In the genomic region with DNA sequence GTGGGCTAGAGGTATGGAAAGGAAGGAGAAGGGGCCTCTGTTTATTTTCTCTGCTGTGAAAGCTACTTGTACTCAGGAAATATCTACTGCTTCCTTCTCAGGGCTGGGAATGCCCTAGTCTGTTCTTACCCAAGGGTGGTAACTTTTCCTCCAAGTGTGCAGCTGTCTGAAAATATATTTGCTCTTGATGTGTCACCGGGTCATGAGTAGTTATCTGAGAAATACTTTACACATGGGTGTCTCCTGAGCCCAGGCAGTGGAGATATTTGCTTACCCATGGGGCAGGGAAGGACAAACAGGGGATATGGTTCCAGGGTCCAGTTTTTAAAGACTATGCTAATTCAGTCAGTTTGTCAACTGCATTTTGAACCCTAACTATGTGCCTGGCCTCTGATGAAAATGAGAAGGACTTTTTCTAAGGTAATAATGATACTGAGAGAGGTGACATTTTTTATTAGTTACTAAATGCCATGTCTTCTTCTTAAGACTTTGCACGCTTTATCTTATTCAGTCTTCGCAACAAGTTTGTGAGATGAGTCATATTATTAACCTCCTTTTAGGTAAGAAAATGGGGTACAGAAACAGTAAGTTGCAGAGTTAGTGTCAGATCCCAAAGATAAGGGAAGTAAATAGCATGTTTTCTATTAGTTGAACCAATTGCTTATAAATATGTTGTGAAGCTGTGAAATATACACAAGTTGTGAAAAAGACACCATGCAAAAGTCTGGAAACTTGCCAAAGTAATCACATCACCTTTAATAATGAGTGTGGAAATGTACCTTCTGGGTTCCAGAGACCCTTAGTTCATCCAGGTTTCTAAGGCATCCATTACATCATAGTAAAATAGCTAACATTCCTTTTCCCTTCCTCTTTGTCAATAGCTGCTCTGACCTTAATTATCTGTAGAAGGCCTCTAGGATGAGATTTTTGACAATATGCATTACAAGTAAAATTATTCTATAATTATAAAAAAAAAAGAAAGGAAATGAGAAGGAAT, we compare ENCODE assay signal across 12 cellular contexts. TPM values are rescaled to one million over a fixed set of nuclear protein-coding genes. Genes with fewer than 3 reads are reported as not detected.
DNase-seq lines count a peak whose midpoint lies in the region; ATAC-seq, FAIRE-seq and TF ChIP-seq lines count a peak whose summit lies in the region.
"Had no signal": no experiment of that assay in that cellular context is flagged by ENCODE, and none has a peak within 500 bp of the region (broad histone marks: within the 10 kb centered on the region; RNA-seq: fewer than 3 reads in every experiment).

No MANE protein-coding gene starts in this region.

- H3K9me3 Mint-ChIP-seq in Caco-2 (ENCODE audit: unreplicated experiment) (no peaks in the 10 kb centered on the region), astrocyte (ENCODE audit: unreplicated experiment) (peaks cover 2% of the 10 kb centered on the region)

- H3K27ac ChIP-seq in astrocyte (ENCODE audit: low read depth, low read length) (no peak overlapping the region), prostate gland (no peak overlapping the region)
- H3K27ac ChIP-seq: SK-N-MC had no signal

- FAIRE-seq in astrocyte (lab: Jason Lieb, UNC) = peak; percentile 34

- peaks cover 69% of the 10 kb centered on the region for H3K4me1 ChIP-seq in Caco-2
- H3K4me1 ChIP-seq in astrocyte (ENCODE audit: insufficient read depth, low read length) = no peaks in the 10 kb centered on the region
- peaks cover 26% of the 10 kb centered on the region for H3K4me1 ChIP-seq in mucosa of descending colon (ENCODE audit: low read depth)
- H3K4me1 ChIP-seq in prostate gland (replicated peaks) = no peaks in the 10 kb centered on the region

- H3K36me3 Mint-ChIP-seq in Caco-2 (ENCODE audit: insufficient read depth, unreplicated experiment) = peaks cover 41% of the 10 kb centered on the region
- H3K36me3 Mint-ChIP-seq in astrocyte (ENCODE audit: low read depth, unreplicated experiment) = peaks cover 2% of the 10 kb centered on the region

- H3K4me2 ChIP-seq in astrocyte (ENCODE audit: low read length) = no peak overlapping the region

- BruUV-seq in Caco-2 (replicated peaks; lab: Mats Ljungman, UMichigan) = TSS peak; percentile 30

- WGBS in prostate gland = 78% methylated on average over 3 of the region's 3 CpGs

- H3K4me3 ChIP-seq in Caco-2 (ENCODE audit: low read depth, low read length) (no peak overlapping the region), astrocyte (ENCODE audit: insufficient read depth, low read depth, low read length) (no peak overlapping the region), mucosa of descending colon (no peak overlapping the region), prostate gland (no peak overlapping the region)
- H3K4me3 ChIP-seq: SK-N-MC had no signal

- no peak for TF ChIP-seq CTCF in Caco-2 (IDR thresholded peaks at IDR 0.05; ENCODE audit: insufficient read depth in 1 of 2, low read depth in 1 of 2, low read length in 1 of 2, severe bottlenecking in 1 of 2, unreplicated experiment in 1 of 2)
- TF ChIP-seq CTCF in astrocyte (IDR thresholded peaks at IDR 0.05; ENCODE audit: insufficient read depth, low read depth, low read length) = no peak
- no peak for TF ChIP-seq CTCF in mucosa of descending colon (IDR thresholded peaks at IDR 0.05)
- no peak for TF ChIP-seq CTCF in prostate gland (IDR thresholded peaks at IDR 0.05)
- no peak for TF ChIP-seq CTCF in omental fat pad (IDR thresholded peaks at IDR 0.05)

- H2AFZ ChIP-seq in astrocyte (ENCODE audit: low read depth, low read length) = no peak overlapping the region

- POLR2A ChIA-PET in Caco-2 (lab: Charles Lee) = interaction anchor here (0.8 to 1.0 kb wide), 3 partner anchors 8 to 140 kb away, joined by 3 to 6 read pairs (median 3); a partner anchor contains a TSS

- H3K27me3 Mint-ChIP-seq in Caco-2 (ENCODE audit: insufficient read depth, unreplicated experiment) = no peaks in the 10 kb centered on the region
- H3K27me3 Mint-ChIP-seq in astrocyte (ENCODE audit: low read depth, unreplicated experiment) = no peaks in the 10 kb centered on the region
- H3K27me3 Mint-ChIP-seq: CD4-positive, alpha-beta memory T cell had no signal

- H3K4me3 Mint-ChIP-seq in Caco-2 (ENCODE audit: unreplicated experiment) (peak overlapping the region; percentile 61), astrocyte (ENCODE audit: unreplicated experiment) (no peak overlapping the region)

- H3K9ac ChIP-seq in astrocyte (ENCODE audit: low read length) = no peak overlapping the region

- TF ChIP-seq POLR2A in prostate gland (IDR thresholded peaks at IDR 0.05) = no peak

- peak; percentile 48 for ATAC-seq in HG02678 (IDR thresholded peaks at IDR 0.05; ENCODE audit: unreplicated experiment)
- peak; percentile 89 for ATAC-seq in mucosa of descending colon
- ATAC-seq in omental fat pad (ENCODE audit: low FRiP score) = no peak
- no peak for ATAC-seq in GM21723 (IDR thresholded peaks at IDR 0.05; ENCODE audit: unreplicated experiment)

- H3K4me1 Mint-ChIP-seq in Caco-2 (ENCODE audit: low read depth, unreplicated experiment) (peaks cover 62% of the 10 kb centered on the region), astrocyte (ENCODE audit: low read depth, unreplicated experiment) (peaks cover 25% of the 10 kb centered on the region)

- H3K27me3 ChIP-seq in Caco-2 (replicated peaks; ENCODE audit: control insufficient read depth, insufficient read depth, low read length) (no peaks in the 10 kb centered on the region), astrocyte (ENCODE audit: insufficient read depth, low read length) (no peaks in the 10 kb centered on the region), prostate gland (replicated peaks; ENCODE audit: insufficient read depth) (no peaks in the 10 kb centered on the region)

- no peaks in the 10 kb centered on the region for H3K79me2 ChIP-seq in astrocyte (ENCODE audit: insufficient read depth, low read length)

- H3K9me3 ChIP-seq in Caco-2 (peaks cover 4% of the 10 kb centered on the region), astrocyte (ENCODE audit: insufficient read depth, low read depth, low read length) (no peaks in the 10 kb centered on the region), mucosa of descending colon (no peaks in the 10 kb centered on the region), prostate gland (no peaks in the 10 kb centered on the region)

- H4K20me1 ChIP-seq in astrocyte (ENCODE audit: insufficient read depth, low read length) = no peaks in the 10 kb centered on the region

- peak overlapping the region; percentile 86 for H3K27ac Mint-ChIP-seq in Caco-2 (ENCODE audit: unreplicated experiment)
- peak overlapping the region; percentile 78 for H3K27ac Mint-ChIP-seq in astrocyte (ENCODE audit: unreplicated experiment)

- peak; percentile 79 to 91 for DNase-seq in Caco-2
- no peak for DNase-seq in astrocyte (ENCODE audit: low read depth)
- DNase-seq in mucosa of descending colon = peak in 1 of 3 donors; percentile 65
- no peak for DNase-seq in prostate gland (ENCODE audit: low spot score)
- DNase-seq in omental fat pad (ENCODE audit: low spot score) = no peak
- DNase-seq in NCI-H510A (lab: John Stamatoyannopoulos, UW) = no peak
- DNase-seq: aorta; CD4-positive, alpha-beta memory T cell; retina had no signal

- CTCF ChIA-PET in Caco-2 (lab: Charles Lee) = interaction anchor here (0.6 to 1.2 kb wide), 3 partner anchors 8 to 1250 kb away, joined by 3 to 6 read pairs (median 5); a partner anchor contains a TSS

- peaks cover 3% of the 10 kb centered on the region; the same call in 1 of the 2 replicates for H3K36me3 ChIP-seq in Caco-2 (ENCODE audit: control insufficient read depth, insufficient read depth, low read length)
- H3K36me3 ChIP-seq in astrocyte (ENCODE audit: insufficient read depth, low read length) = no peaks in the 10 kb centered on the region
- H3K36me3 ChIP-seq in mucosa of descending colon (ENCODE audit: low read depth) = no peaks in the 10 kb centered on the region
- H3K36me3 ChIP-seq in prostate gland = no peaks in the 10 kb centered on the region

- intact Hi-C loops in Caco-2 (cut with micrococcal nuclease; ENCODE audit: unreplicated experiment) = loop anchor here (1.0 to 10.0 kb wide), 4 partner anchors 8 to 1217 kb away; no protein-coding TSS in a partner anchor
- intact Hi-C loops in mucosa of descending colon (cut with DNase I, micrococcal nuclease) = no loop called here
- intact Hi-C loops in prostate gland (cut with DNase I) = no loop called here

RNA-seq across cellular contexts. Expression of a gene that starts 22.8 kb away (rescaled TPM):
- total RNA-seq in Caco-2 (2022) (110 and 156 TPM in 2 replicates), astrocyte (35.2 and 36.9 TPM in 2 replicates), mucosa of descending colon (100 to 1,000 TPM; 150 to 502 (median 282) TPM), prostate gland (100 to 1,000 TPM in 1 of 2 donors, 10 to 100 TPM in 1; 52.2 to 105 TPM), omental fat pad (10 to 100 TPM; 14.3 to 33.9 (median 17.8) TPM)

Comparison
In these comparisons a context has a peak if more than half of its experiments do, and no peak if none do; other contexts are left out.
1. DNase-seq: peak in Caco-2 (2 of 2); none in astrocyte (single experiment), prostate gland (single experiment), omental fat pad (single experiment) and NCI-H510A (single experiment).
2. ATAC-seq: peak in HG02678 (single experiment) and mucosa of descending colon (single experiment); none in omental fat pad (single experiment) and GM21723 (single experiment).